ENCODE assay signal across 8 cellular contexts in genomic region chr20:37071481-37071911, GRCh38.
A peak's percentile ranks its signal among the peaks of the same experiment; 100 is the strongest.
DNase-seq lines count a peak whose midpoint lies in the region; ATAC-seq lines count a peak whose summit lies in the region.

No MANE protein-coding gene starts in this region.

- H3K36me3 Mint-ChIP-seq in effector memory CD8-positive, alpha-beta T cell (ENCODE audit: insufficient read depth): peaks cover 13% of the 10 kb centered on the region

- peak overlapping the region; percentile 50 to 64 for H3K4me3 Mint-ChIP-seq in effector memory CD8-positive, alpha-beta T cell

- ATAC-seq in HG03342 (IDR thresholded peaks at IDR 0.05; ENCODE audit: unreplicated experiment) (peak; percentile 49), HG02642 (IDR thresholded peaks at IDR 0.05; ENCODE audit: poor library complexity, unreplicated experiment) (no peak)
- ATAC-seq in effector memory CD8-positive, alpha-beta T cell (replicated peaks): peak; percentile 78

- H3K9me3 Mint-ChIP-seq in effector memory CD8-positive, alpha-beta T cell: no peaks in the 10 kb centered on the region

- peak; percentile 12 to 31 for DNase-seq in activated CD4-positive, alpha-beta T cell treated with anti-CD3 and anti-CD28 coated beads, Interleukin-2, amount 50 U/mL, for 4 hours
- peak in 1 of 3 experiments; percentile 4 for DNase-seq in effector memory CD8-positive, alpha-beta T cell
- DNase-seq in stimulated activated CD4-positive, alpha-beta T cell treated with anti-CD3 and anti-CD28 coated beads, Interleukin-2, amount 100 ng/mL, for 48 hours: peak; percentile 7 to 12
- DNase-seq in NCI-H146 (lab: John Stamatoyannopoulos, UW) (no peak), hippocampal formation (lab: John Stamatoyannopoulos, UW) (no peak), GOT3 (lab: John Stamatoyannopoulos, UW) (no peak)

- H3K27ac Mint-ChIP-seq in effector memory CD8-positive, alpha-beta T cell: peak overlapping the region; percentile 94 to 98

- H3K27me3 Mint-ChIP-seq in effector memory CD8-positive, alpha-beta T cell: no peaks in the 10 kb centered on the region

- H3K4me1 Mint-ChIP-seq in effector memory CD8-positive, alpha-beta T cell (ENCODE audit: low read depth in 2 of 2): peaks cover 13 to 15% of the 10 kb centered on the region in 2 donors

Comparison
In these comparisons a context has a peak if more than half of its experiments do, and no peak if none do; other contexts are left out.
1. DNase-seq: peak in activated CD4-positive, alpha-beta T cell treated with anti-CD3 and anti-CD28 coated beads, Interleukin-2, amount 50 U/mL, for 4 hours (2 of 2) and stimulated activated CD4-positive, alpha-beta T cell treated with anti-CD3 and anti-CD28 coated beads, Interleukin-2, amount 100 ng/mL, for 48 hours (2 of 2); none in NCI-H146 (single experiment), hippocampal formation (0 of 2) and GOT3 (single experiment).